ENCODE assay signal across 8 cellular contexts in genomic region chr3:159266779-159267178, GRCh38.
DNase-seq lines count a peak whose midpoint lies in the region; ATAC-seq and TF ChIP-seq lines count a peak whose summit lies in the region.
"Had no signal": no experiment of that assay in that cellular context is flagged by ENCODE, and none has a peak within 500 bp of the region (broad histone marks: within the 10 kb centered on the region; RNA-seq: fewer than 3 reads in every experiment).

No MANE protein-coding gene starts in this region.

- H3K79me2 ChIP-seq in GM23338 (replicated peaks; ENCODE audit: insufficient read depth), result no peaks in the 10 kb centered on the region

- H4K20me1 ChIP-seq in GM23338 (replicated peaks; ENCODE audit: insufficient read depth), result no peaks in the 10 kb centered on the region

- H3K36me3 Mint-ChIP-seq in GM23338 (ENCODE audit: low read depth), result no peaks in the 10 kb centered on the region

- H3K9me3 Mint-ChIP-seq in GM23338, result no peaks in the 10 kb centered on the region

- H3K27ac ChIP-seq in GM23338 (ENCODE audit: low read depth) (no peak overlapping the region), upper lobe of left lung (no peak overlapping the region)

- TF ChIP-seq EP300 in upper lobe of left lung (IDR thresholded peaks at IDR 0.05), result no peak

- H3K4me3 ChIP-seq in GM23338, result no peak overlapping the region
- H3K4me3 ChIP-seq in upper lobe of left lung, result no peak overlapping the region
- H3K4me3 ChIP-seq: lung had no signal

- no peak overlapping the region for H2AFZ ChIP-seq in GM23338

- H3K9me2 ChIP-seq in GM23338 (ENCODE audit: insufficient read depth), result no peaks in the 10 kb centered on the region

- H3K27me3 Mint-ChIP-seq in GM23338 (ENCODE audit: insufficient read depth, low read depth, poor library complexity), result peaks cover 3% of the 10 kb centered on the region

- H3K4me1 ChIP-seq in GM23338 (ENCODE audit: insufficient read depth) (no peaks in the 10 kb centered on the region), upper lobe of left lung (no peaks in the 10 kb centered on the region)

- DNase-seq in Daoy (ENCODE audit: low read depth), result peak; percentile 61
- DNase-seq in GM23338 (ENCODE audit: low spot score), result peak; percentile 90
- DNase-seq in NCI-H510A (lab: John Stamatoyannopoulos, UW), result peak; percentile 18
- DNase-seq in ecto neural progenitor cell (ENCODE audit: low spot score), result peak; percentile 63
- DNase-seq in retina, result peak; percentile 54
- no peak for DNase-seq in upper lobe of left lung
- DNase-seq in DMS153 treated with DMSO at 0.1 percent for 48 hours (lab: John Stamatoyannopoulos, UW; ENCODE audit: unreplicated experiment), result no peak

- H3K36me3 ChIP-seq in GM23338 (ENCODE audit: insufficient read depth), result no peaks in the 10 kb centered on the region
- H3K36me3 ChIP-seq in upper lobe of left lung, result no peaks in the 10 kb centered on the region

- no peaks in the 10 kb centered on the region for H3F3A ChIP-seq in GM23338 (replicated peaks; ENCODE audit: low read depth)

- H3K27ac Mint-ChIP-seq in GM23338, result no peak overlapping the region

- H3K27me3 ChIP-seq in GM23338 (ENCODE audit: insufficient read depth), result no peaks in the 10 kb centered on the region
- H3K27me3 ChIP-seq in upper lobe of left lung, result no peaks in the 10 kb centered on the region

- H3K4me2 ChIP-seq in GM23338, result no peak overlapping the region

- no peaks in the 10 kb centered on the region for H3K9me3 ChIP-seq in upper lobe of left lung

- TF ChIP-seq CTCF in GM23338 (conservative IDR thresholded peaks at IDR 0.05; ENCODE audit: low read depth in 2 of 2) (peak; percentile 89 to 91), upper lobe of left lung (IDR thresholded peaks at IDR 0.05) (peak in 1 of 6 experiments; percentile 10)

- TF ChIP-seq POLR2A in upper lobe of left lung (IDR thresholded peaks at IDR 0.05), result no peak

- no peaks in the 10 kb centered on the region for H3K4me1 Mint-ChIP-seq in GM23338

- H3K4me3 Mint-ChIP-seq in GM23338, result no peak overlapping the region

- WGBS in upper lobe of left lung, 2 donors, result 73 to 74% methylated on average over 6 of the region's 6 CpGs

- ATAC-seq in GM23338 (peak; percentile 92), upper lobe of left lung (ENCODE audit: low FRiP score in 2 of 2) (no peak)

TF ChIP-seq in GM23338, 12 proteins besides CTCF, POLR2A, EP300 and RAD21:
- TF ChIP-seq STAT1 (IDR thresholded peaks at IDR 0.05; ENCODE audit: unreplicated experiment), result no peak
- no peak for TF ChIP-seq ZNF331 (CRISPR knock-in tag; IDR thresholded peaks at IDR 0.05; ENCODE audit: low read depth)
- TF ChIP-seq REST (IDR thresholded peaks at IDR 0.05; ENCODE audit: unreplicated experiment), result no peak
- TF ChIP-seq ZNF462 (CRISPR knock-in tag; IDR thresholded peaks at IDR 0.05), result no peak
- no peak for TF ChIP-seq JUNB (IDR thresholded peaks at IDR 0.05; ENCODE audit: unreplicated experiment)
- no peak for TF ChIP-seq ETS1 (IDR thresholded peaks at IDR 0.05)
- TF ChIP-seq CREB1 (CRISPR knock-in tag; IDR thresholded peaks at IDR 0.05; ENCODE audit: low read depth), result no peak
- no peak for TF ChIP-seq POLR2AphosphoS5 (IDR thresholded peaks at IDR 0.05; ENCODE audit: low read depth)
- no peak for TF ChIP-seq EZH2phosphoT487 (IDR thresholded peaks at IDR 0.05; ENCODE audit: unreplicated experiment)
- no peak for TF ChIP-seq ZNF114 (CRISPR knock-in tag; IDR thresholded peaks at IDR 0.05)
- TF ChIP-seq NANOG (IDR thresholded peaks at IDR 0.05; ENCODE audit: borderline replicate concordance), result no peak
- no peak for TF ChIP-seq EZH2 (IDR thresholded peaks at IDR 0.05; ENCODE audit: low read depth, unreplicated experiment)

Comparison
In these comparisons a context has a peak if more than half of its experiments do, and no peak if none do; other contexts are left out.
1. DNase-seq: peak in Daoy (single experiment), GM23338 (single experiment), NCI-H510A (single experiment), ecto neural progenitor cell (single experiment) and retina (single experiment); none in upper lobe of left lung (0 of 2) and DMS153 treated with DMSO at 0.1 percent for 48 hours (single experiment).